Comparison of ENCODE assay signal across 16 cellular contexts in genomic region chr14:33836203-33836894, GRCh38.
A peak's percentile ranks its signal among the peaks of the same experiment; 100 is the strongest.
DNase-seq lines count a peak whose midpoint lies in the region; ATAC-seq and TF ChIP-seq lines count a peak whose summit lies in the region.
"Had no signal": no experiment of that assay in that cellular context is flagged by ENCODE, and none has a peak within 500 bp of the region (broad histone marks: within the 10 kb centered on the region; RNA-seq: fewer than 3 reads in every experiment).

No MANE protein-coding gene starts in this region.

- H3K4me3 ChIP-seq in breast epithelium (no peak overlapping the region), trophoblast cell (ENCODE audit: low read depth, low read length) (no peak overlapping the region)
- H3K4me3 ChIP-seq: prostate gland, testis had no signal

- H4K8ac ChIP-seq in trophoblast cell (ENCODE audit: low read depth, low read length), result no peak overlapping the region

- H3K27ac Mint-ChIP-seq in MCF 10A (ENCODE audit: low read depth, unreplicated experiment), result no peak overlapping the region
- H3K27ac Mint-ChIP-seq: dendritic cell treated with granulocyte-macrophage colony-stimulating factor and Interleukin-4, amounts not matched to agents 40 ng/mL and 50 ng/mL, for 4 days had no signal

- H3K14ac ChIP-seq in trophoblast cell (ENCODE audit: low read length), result no peak overlapping the region

- no peaks in the 10 kb centered on the region for H3K79me2 ChIP-seq in trophoblast cell (ENCODE audit: control insufficient read depth, insufficient read depth, low read length, poor library complexity)

- DNase-seq in MCF 10A (ENCODE audit: unreplicated experiment) (peak; percentile 36), breast epithelium (ENCODE audit: low spot score in 2 of 2) (no peak), NCI-H2171 (lab: John Stamatoyannopoulos, UW) (peak; percentile 52), anterior cingulate cortex (lab: John Stamatoyannopoulos, UW) (peak in 32 of 58 donors; percentile 2 to 56 (median 22)), trophoblast cell (peak; percentile 59 to 72), left lobe of liver (ENCODE audit: low spot score) (no peak)
- DNase-seq: activated T-cell treated with anti-CD3 and anti-CD28 coated beads, Interleukin-2, amount 50 U/mL, for 4 hours; amniotic stem cell; kidney glomerular epithelial cell; testis had no signal

- H3K18ac ChIP-seq in trophoblast cell (ENCODE audit: low read length), result no peak overlapping the region

- H3K27ac ChIP-seq in breast epithelium, result no peak overlapping the region
- H3K27ac ChIP-seq in trophoblast cell (ENCODE audit: low read depth, low read length), result no peak overlapping the region
- H3K27ac ChIP-seq: prostate gland, testis had no signal

- no peak overlapping the region for H2BK12ac ChIP-seq in trophoblast cell (ENCODE audit: low read length)

- H3K27me3 ChIP-seq in breast epithelium, result no peaks in the 10 kb centered on the region
- no peaks in the 10 kb centered on the region for H3K27me3 ChIP-seq in trophoblast cell (ENCODE audit: insufficient read depth, low read length)
- H3K27me3 ChIP-seq: testis had no signal

- no peak overlapping the region for H2AK5ac ChIP-seq in trophoblast cell (ENCODE audit: low read length)

- peak overlapping the region; percentile 1 for H3K4me2 ChIP-seq in trophoblast cell (ENCODE audit: low read length)

- no peak overlapping the region for H4K91ac ChIP-seq in trophoblast cell (ENCODE audit: low read depth, low read length)

- no TSS peak for BruUV-seq in MCF 10A (replicated peaks; lab: Mats Ljungman, UMichigan)

- H2AFZ ChIP-seq in trophoblast cell (ENCODE audit: insufficient read depth, low read length, poor library complexity), result no peak overlapping the region

- H3K9me3 ChIP-seq in breast epithelium, result no peaks in the 10 kb centered on the region
- peaks cover 4% of the 10 kb centered on the region for H3K9me3 ChIP-seq in trophoblast cell (ENCODE audit: insufficient read depth, low read depth, low read length)
- H3K9me3 ChIP-seq: prostate gland, testis had no signal

- CTCF ChIA-PET in MCF 10A (lab: Yijun Ruan, JAX), result interaction anchor here (0.5 to 18.2 kb wide), 6 partner anchors 20 to 487 kb away, joined by 3 to 408 read pairs (median 8); no protein-coding TSS in a partner anchor

- ATAC-seq in left lobe of liver (no peak), HG02759 (IDR thresholded peaks at IDR 0.05; ENCODE audit: unreplicated experiment) (no peak), HG03469 (IDR thresholded peaks at IDR 0.05; ENCODE audit: unreplicated experiment) (no peak)
- ATAC-seq: activated T-cell treated with anti-CD3 and anti-CD28 coated beads, Interleukin-2, amount 50 U/mL, for 4 hours; HCT116; SK-N-SH treated with all-trans-retinoic acid at 6 μM for 48 hours had no signal

- no peak overlapping the region for H3K9ac ChIP-seq in trophoblast cell (ENCODE audit: low read length)

- no CpG with 5 or more reads among the region's 9 CpGs for WGBS in trophoblast cell (ENCODE audit: extremely low coverage, insufficient coverage, insufficient read length)

- H3K4ac ChIP-seq in trophoblast cell (ENCODE audit: low read depth, low read length), result no peak overlapping the region

- H3K36me3 ChIP-seq in breast epithelium, result no peaks in the 10 kb centered on the region
- no peaks in the 10 kb centered on the region for H3K36me3 ChIP-seq in trophoblast cell (ENCODE audit: control insufficient read depth in 1 of 2, insufficient read depth in 2 of 2, low read length in 2 of 2)
- H3K36me3 ChIP-seq: prostate gland had no signal

- POLR2A ChIA-PET in MCF 10A (lab: Yijun Ruan, JAX), result interaction anchor here (0.5 to 0.7 kb wide), 2 partner anchors 9 to 115 kb away, joined by 3 read pairs; no protein-coding TSS in a partner anchor

- peaks cover 11% of the 10 kb centered on the region for H3K4me1 Mint-ChIP-seq in MCF 10A (ENCODE audit: insufficient read depth, unreplicated experiment)

- H3K36me3 Mint-ChIP-seq in MCF 10A (ENCODE audit: insufficient read depth, unreplicated experiment), result peaks cover 6% of the 10 kb centered on the region

- no peak overlapping the region for H2BK5ac ChIP-seq in trophoblast cell (ENCODE audit: low read depth, low read length, poor library complexity)

- intact Hi-C loops in MCF 10A (cut with micrococcal nuclease) (loop anchor here (5.0 kb wide), 1 partner anchor 486 kb away; no protein-coding TSS in a partner anchor), breast epithelium (cut with DNase I; ENCODE audit: low total_unique reads) (no loop called here)

- H2BK120ac ChIP-seq in trophoblast cell (ENCODE audit: insufficient read depth, low read length, poor library complexity), result no peak overlapping the region

- no peak overlapping the region for H3K23ac ChIP-seq in trophoblast cell (ENCODE audit: low read length)

- no peaks in the 10 kb centered on the region for H3K27me3 Mint-ChIP-seq in MCF 10A (ENCODE audit: insufficient read depth, unreplicated experiment)

- H3K79me1 ChIP-seq in trophoblast cell (ENCODE audit: low read length), result no peaks in the 10 kb centered on the region

- H4K12ac ChIP-seq in trophoblast cell (ENCODE audit: low read depth, low read length), result no peak overlapping the region

- TF ChIP-seq CTCF in MCF 10A (IDR thresholded peaks at IDR 0.05; ENCODE audit: unreplicated experiment), result no peak
- TF ChIP-seq CTCF in breast epithelium (IDR thresholded peaks at IDR 0.05), result no peak

- TF ChIP-seq POLR2A in breast epithelium (IDR thresholded peaks at IDR 0.05), result no peak

- H3K9me3 Mint-ChIP-seq in MCF 10A (ENCODE audit: unreplicated experiment), result no peaks in the 10 kb centered on the region
- H3K9me3 Mint-ChIP-seq: activated T-cell treated with anti-CD3 and anti-CD28 coated beads, Interleukin-2, amount 50 U/mL, for 4 hours; dendritic cell treated with granulocyte-macrophage colony-stimulating factor and Interleukin-4, amounts not matched to agents 40 ng/mL and 50 ng/mL, for 4 days had no signal

- H3K4me3 Mint-ChIP-seq in MCF 10A (ENCODE audit: unreplicated experiment), result no peak overlapping the region
- H3K4me3 Mint-ChIP-seq: activated T-cell treated with anti-CD3 and anti-CD28 coated beads, Interleukin-2, amount 50 U/mL, for 4 hours; dendritic cell treated with granulocyte-macrophage colony-stimulating factor and Interleukin-4, amounts not matched to agents 40 ng/mL and 50 ng/mL, for 4 days had no signal

- H3K4me1 ChIP-seq in breast epithelium (no peaks in the 10 kb centered on the region), trophoblast cell (ENCODE audit: control insufficient read depth in 1 of 2, insufficient read depth in 2 of 2, low read length in 2 of 2) (peaks cover 4 to 12% of the 10 kb centered on the region in 2 experiments)
- H3K4me1 ChIP-seq: prostate gland, testis had no signal

Comparison
In these comparisons a context has a peak if more than half of its experiments do, and no peak if none do; other contexts are left out.
1. DNase-seq: peak in MCF 10A (single experiment), NCI-H2171 (single experiment), anterior cingulate cortex (32 of 58) and trophoblast cell (2 of 2); none in breast epithelium (0 of 2) and left lobe of liver (single experiment).